Comparison of ENCODE assay signal across 18 cellular contexts in genomic region chr2:74314107-74314506, GRCh38. TPM values are rescaled to one million over a fixed set of nuclear protein-coding genes. Genes with fewer than 3 reads are reported as not detected.
DNase-seq lines count a peak whose midpoint lies in the region; ATAC-seq, FAIRE-seq and TF ChIP-seq lines count a peak whose summit lies in the region.
"Had no signal": no experiment of that assay in that cellular context is flagged by ENCODE, and none has a peak within 500 bp of the region (broad histone marks: within the 10 kb centered on the region; RNA-seq: fewer than 3 reads in every experiment).

No MANE protein-coding gene starts in this region.

- peak; percentile 71 for DNase-seq in DMS79 (lab: John Stamatoyannopoulos, UW)
- DNase-seq in GM12892 (ENCODE audit: insufficient read length), result no peak
- DNase-seq in lower lobe of right lung, result no peak
- no peak for DNase-seq in upper lobe of right lung
- no peak for DNase-seq in cerebellum (ENCODE audit: low spot score)
- DNase-seq: CD8-positive, alpha-beta T cell; COR-L47; DMS 273 treated with DMSO at 0.1 percent for 48 hours; DMS53; GDM1; GOT3; H7; HFFc6; IMR-90 had no signal

- H3K4me1 ChIP-seq in lower lobe of right lung, result no peaks in the 10 kb centered on the region
- no peaks in the 10 kb centered on the region for H3K4me1 ChIP-seq in upper lobe of right lung
- H3K4me1 ChIP-seq: BLaER1 treated with 17β-estradiol and CSF1 and Interleukin-3, amounts not matched to agents 10 nM and 100 nM had no signal

- H3K9me3 ChIP-seq in lower lobe of right lung (no peaks in the 10 kb centered on the region), upper lobe of right lung (no peaks in the 10 kb centered on the region)
- H3K9me3 ChIP-seq: BLaER1 treated with 17β-estradiol and CSF1 and Interleukin-3, amounts not matched to agents 10 nM and 100 nM had no signal

- H3K4me3 ChIP-seq in lower lobe of right lung (no peak overlapping the region), upper lobe of right lung (no peak overlapping the region)
- H3K4me3 ChIP-seq: BLaER1 treated with 17β-estradiol and CSF1 and Interleukin-3, amounts not matched to agents 10 nM and 100 nM had no signal

- TF ChIP-seq CTCF in lower lobe of right lung (IDR thresholded peaks at IDR 0.05), result no peak
- no peak for TF ChIP-seq CTCF in upper lobe of right lung (IDR thresholded peaks at IDR 0.05)

- H3K27ac ChIP-seq in lower lobe of right lung (no peak overlapping the region), upper lobe of right lung (no peak overlapping the region)
- H3K27ac ChIP-seq: BLaER1 treated with 17β-estradiol and CSF1 and Interleukin-3, amounts not matched to agents 10 nM and 100 nM had no signal

- no peak for TF ChIP-seq POLR2A in GM12892 (IDR thresholded peaks at IDR 0.05; ENCODE audit: low read depth, low read length)

- FAIRE-seq in GM12892 (lab: Jason Lieb, UNC), result peak; percentile 24
- FAIRE-seq: HTR-8/SVneo had no signal

- ATAC-seq in lower lobe of right lung, result peak; percentile 63 to 67
- ATAC-seq in upper lobe of right lung, result peak; percentile 55
- ATAC-seq in HG02973 (IDR thresholded peaks at IDR 0.05; ENCODE audit: unreplicated experiment), result no peak
- ATAC-seq: CD8-positive, alpha-beta T cell; HCT116 had no signal

- intact Hi-C loops in lower lobe of right lung (cut with DNase I), result no loop called here
- intact Hi-C loops in upper lobe of right lung (cut with DNase I), result no loop called here

- no peaks in the 10 kb centered on the region for H3K27me3 ChIP-seq in lower lobe of right lung (ENCODE audit: low read depth)
- no peaks in the 10 kb centered on the region for H3K27me3 ChIP-seq in upper lobe of right lung
- H3K27me3 ChIP-seq: BLaER1 treated with 17β-estradiol and CSF1 and Interleukin-3, amounts not matched to agents 10 nM and 100 nM had no signal

- H3K36me3 ChIP-seq in lower lobe of right lung, result no peaks in the 10 kb centered on the region
- no peaks in the 10 kb centered on the region for H3K36me3 ChIP-seq in upper lobe of right lung

RNA-seq across cellular contexts. Expression of gene SLC4A5, which starts 29.1 kb away (rescaled TPM):
- 0.91 TPM for polyA plus RNA-seq in GM12892 (2012; ENCODE audit: missing spikeins)
- total RNA-seq in lower lobe of right lung, result 4.2 TPM
- total RNA-seq in upper lobe of right lung, result 3.2 TPM
- 5.9 TPM for total RNA-seq in cerebellum
